ENCODE assay signal across 8 cellular contexts in genomic region chr15:43824302-43825246, GRCh38. TPM values are rescaled to one million over a fixed set of nuclear protein-coding genes. Genes with fewer than 3 reads are reported as not detected.
DNase-seq lines count a peak whose midpoint lies in the region; ATAC-seq, FAIRE-seq and TF ChIP-seq lines count a peak whose summit lies in the region.

Gene MFAP1, minus strand, starts transcription at chr15:43824690. Its CDS starts 121 bp downstream, at chr15:43824569.

- BruUV-seq in Caco-2 (replicated peaks; lab: Mats Ljungman, UMichigan) (TSS peak; percentile 77), OCI-LY7 (replicated peaks; lab: Mats Ljungman, UMichigan) (TSS peak; percentile 92), endothelial cell of umbilical vein (replicated peaks; lab: Mats Ljungman, UMichigan) (TSS peak; percentile 88)

- peak within 1 kb of the TSS; percentile 92 for H3K9ac ChIP-seq in endothelial cell of umbilical vein (replicated peaks; ENCODE audit: extremely low read depth, insufficient read depth, low read length)

- H4K20me1 ChIP-seq in OCI-LY7 (ENCODE audit: insufficient read depth, low read length) (peaks cover 9% of the 10 kb centered on the region; the same call in 1 of the 2 replicates), endothelial cell of umbilical vein (replicated peaks; ENCODE audit: control insufficient read depth, extremely low read depth, insufficient read depth, low read length) (no peaks in the 10 kb centered on the region)

- peak; percentile 61 for ATAC-seq in GM21515 (IDR thresholded peaks at IDR 0.05; ENCODE audit: unreplicated experiment)

- H3K9me1 ChIP-seq in endothelial cell of umbilical vein (replicated peaks; ENCODE audit: control insufficient read depth, extremely low read depth, insufficient read depth, low read length) = no peaks in the 10 kb centered on the region

- H3K36me3 ChIP-seq in Caco-2 (ENCODE audit: control insufficient read depth, insufficient read depth, low read length) (no peaks in the 10 kb centered on the region), OCI-LY7 (ENCODE audit: insufficient read depth, low read length) (peaks cover 54% of the 10 kb centered on the region), endothelial cell of umbilical vein (ENCODE audit: control insufficient read depth in 2 of 2, extremely low read depth in 1 of 2, insufficient read depth in 2 of 2, low read length in 2 of 2) (no peaks in the 10 kb centered on the region)

- peak within 1 kb of the TSS; percentile 92 for H3K27ac Mint-ChIP-seq in Caco-2 (ENCODE audit: unreplicated experiment)

- no peaks in the 10 kb centered on the region for H3K9me3 ChIP-seq in Caco-2
- no peaks in the 10 kb centered on the region; the same call in 1 of the 2 replicates for H3K9me3 ChIP-seq in OCI-LY7 (ENCODE audit: low read length)
- no peaks in the 10 kb centered on the region for H3K9me3 ChIP-seq in endothelial cell of umbilical vein (replicated peaks; ENCODE audit: control insufficient read depth, insufficient read depth, low read length)

- peak; percentile 97 for TF ChIP-seq POLR2A in endothelial cell of umbilical vein (IDR thresholded peaks at IDR 0.05; ENCODE audit: low read depth, low read length)

- H2AFZ ChIP-seq in OCI-LY7 (ENCODE audit: low read length) (peak within 1 kb of the TSS; percentile 35; the same call in 1 of the 2 replicates), endothelial cell of umbilical vein (ENCODE audit: low read depth, low read length) (peak within 1 kb of the TSS; percentile 52)

- no peaks in the 10 kb centered on the region for H3K9me2 ChIP-seq in OCI-LY7 (ENCODE audit: insufficient read depth, low read length)

- H3K27me3 Mint-ChIP-seq in Caco-2 (ENCODE audit: insufficient read depth, unreplicated experiment) = no peaks in the 10 kb centered on the region

- dilution Hi-C loops in endothelial cell of umbilical vein (cut with MboI; ENCODE audit: extremely low pct_ligation_motif_present, low sequenced_read_pairs) = no loop called here

- peak within 1 kb of the TSS; percentile 95 for H3K4me3 Mint-ChIP-seq in Caco-2 (ENCODE audit: unreplicated experiment)

- peaks cover 24% of the 10 kb centered on the region for H3K36me3 Mint-ChIP-seq in Caco-2 (ENCODE audit: insufficient read depth, unreplicated experiment)

- POLR2A ChIA-PET in Caco-2 (lab: Charles Lee) = interaction anchor here (0.5 to 1.4 kb wide), 9 partner anchors 9 to 1447 kb away, joined by 3 to 9 read pairs (median 4); partner anchors contain the start of genes CTDSPL2, HYPK, SERF2 and SERINC4
- POLR2A ChIA-PET in OCI-LY7 (lab: Charles Lee) = interaction anchor here (0.6 to 9.7 kb wide), 17 partner anchors 8 to 465 kb away, joined by 3 to 150 read pairs (median 4); partner anchors contain the start of genes ELL3, HYPK, SERF2 and SERINC4
- POLR2A ChIA-PET in endothelial cell of umbilical vein (lab: Charles Lee) = interaction anchor here (0.5 to 0.9 kb wide), 4 partner anchors 15 to 451 kb away, joined by 3 to 7 read pairs (median 4); partner anchors contain the start of genes HYPK and SERINC4

- H3K4me1 Mint-ChIP-seq in Caco-2 (ENCODE audit: low read depth, unreplicated experiment) = peaks cover 21% of the 10 kb centered on the region

- H3K79me2 ChIP-seq in OCI-LY7 (ENCODE audit: insufficient read depth, low read depth, low read length) (peaks cover 95% of the 10 kb centered on the region), endothelial cell of umbilical vein (ENCODE audit: control insufficient read depth, insufficient read depth, low read length) (peaks cover 64% of the 10 kb centered on the region)

- FAIRE-seq in endothelial cell of umbilical vein (lab: Jason Lieb, UNC) = peak; percentile 100

- TF ChIP-seq CTCF in Caco-2 (IDR thresholded peaks at IDR 0.05; ENCODE audit: insufficient read depth in 1 of 2, low read depth in 1 of 2, low read length in 1 of 2, severe bottlenecking in 1 of 2, unreplicated experiment in 1 of 2) = no peak
- TF ChIP-seq CTCF in OCI-LY7 (conservative IDR thresholded peaks at IDR 0.05; ENCODE audit: low read length) = no peak
- no peak for TF ChIP-seq CTCF in endothelial cell of umbilical vein (IDR thresholded peaks at IDR 0.05; ENCODE audit: extremely low read depth in 1 of 2, insufficient read depth in 1 of 2, low read depth in 1 of 2, low read length in 2 of 2)

- H3K4me2 ChIP-seq in OCI-LY7 (ENCODE audit: low read length) (peak within 1 kb of the TSS; percentile 73), endothelial cell of umbilical vein (ENCODE audit: insufficient read depth, low read length) (peak within 1 kb of the TSS; percentile 47)

- no peaks in the 10 kb centered on the region for H3K9me3 Mint-ChIP-seq in Caco-2 (ENCODE audit: unreplicated experiment)

- H3K4me3 ChIP-seq in Caco-2 (ENCODE audit: low read depth, low read length) (peak within 1 kb of the TSS; percentile 79), OCI-LY7 (ENCODE audit: low read depth, low read length, poor library complexity, severe bottlenecking) (peak within 1 kb of the TSS; percentile 94), endothelial cell of umbilical vein (replicated peaks in 1 of 3; ENCODE audit: insufficient read depth in 1 of 3, low read depth in 1 of 3, low read length in 3 of 3) (peak within 1 kb of the TSS; percentile 43 to 91 (median 86))

- H3K27ac ChIP-seq in OCI-LY7 (ENCODE audit: low read depth, low read length, poor library complexity, severe bottlenecking) (peak within 1 kb of the TSS; percentile 86), endothelial cell of umbilical vein (ENCODE audit: insufficient read depth, low read depth, low read length) (peak within 1 kb of the TSS; percentile 77)

- H3K27me3 ChIP-seq in Caco-2 (replicated peaks; ENCODE audit: control insufficient read depth, insufficient read depth, low read length) = no peaks in the 10 kb centered on the region
- no peaks in the 10 kb centered on the region for H3K27me3 ChIP-seq in endothelial cell of umbilical vein (ENCODE audit: control insufficient read depth in 2 of 2, insufficient read depth in 2 of 2, low read length in 2 of 2)

- DNase-seq in Caco-2 = peak; percentile 92 to 96
- DNase-seq in HuH-7.5 (ENCODE audit: low spot score) = peak; percentile 77
- peak; percentile 99 for DNase-seq in OCI-LY7 (ENCODE audit: low spot score)
- peak; percentile 83 for DNase-seq in activated T-cell treated with anti-CD3 and anti-CD28 coated beads for 1 hour (ENCODE audit: low read depth)
- DNase-seq in endothelial cell of umbilical vein (ENCODE audit: low read depth, low spot score) = peak; percentile 97
- DNase-seq in midbrain (lab: John Stamatoyannopoulos, UW) = peak; percentile 98
- peak; percentile 85 to 87 for DNase-seq in stimulated activated CD8-positive, alpha-beta memory T cell treated with anti-CD3 and anti-CD28 coated beads, Interleukin-2, amount 100 ng/mL, for 1 hour (ENCODE audit: low read depth in 2 of 2)

- CTCF ChIA-PET in Caco-2 (lab: Charles Lee) (no interaction called here), OCI-LY7 (lab: Charles Lee; ENCODE audit: unreplicated experiment) (interaction anchor here (1.0 kb wide), 1 partner anchor 16 kb away, joined by 3 read pairs; no protein-coding TSS in a partner anchor), endothelial cell of umbilical vein (lab: Charles Lee) (interaction anchor here (0.7 to 1.6 kb wide), 4 partner anchors 13 to 722 kb away, joined by 3 to 7 read pairs (median 3); no protein-coding TSS in a partner anchor)

- H3K4me1 ChIP-seq in Caco-2 (0 out of 2 replicates have a peak, but pooled peaks cover 6% of the 10 kb centered on the region), OCI-LY7 (ENCODE audit: insufficient read depth, low read length, poor library complexity, severe bottlenecking) (peaks cover 43% of the 10 kb centered on the region), endothelial cell of umbilical vein (ENCODE audit: control insufficient read depth, extremely low read depth, insufficient read depth, low read length) (peaks cover 22% of the 10 kb centered on the region)

- intact Hi-C loops in Caco-2 (cut with micrococcal nuclease; ENCODE audit: unreplicated experiment) = loop anchor here (2.0 kb wide), 1 partner anchor 24 kb away; the partner anchor contains the start of genes HYPK and SERINC4
- intact Hi-C loops in OCI-LY7 (cut with micrococcal nuclease; ENCODE audit: unreplicated experiment) = loop anchor here (1.0 kb wide), 2 partner anchors 15 to 35 kb away; no protein-coding TSS in a partner anchor
- intact Hi-C loops in endothelial cell of umbilical vein (cut with micrococcal nuclease) = loop anchor here (1.0 kb wide), 1 partner anchor 32 kb away; the partner anchor contains the start of gene SERF2

TF ChIP-seq in endothelial cell of umbilical vein, 7 proteins besides CTCF, POLR2A, EP300 and RAD21:
- TF ChIP-seq MYC (IDR thresholded peaks at IDR 0.05; ENCODE audit: low read depth, low read length) (no peak), FOS (IDR thresholded peaks at IDR 0.05; ENCODE audit: borderline replicate concordance, insufficient read depth, low read length) (no peak), GATA2 (IDR thresholded peaks at IDR 0.05; ENCODE audit: insufficient read depth, insufficient read length, low read depth, low read length) (no peak), EZH2 (IDR thresholded peaks at IDR 0.05; ENCODE audit: borderline replicate concordance, low read depth, low read length, severe bottlenecking) (no peak), POLR2AphosphoS5 (IDR thresholded peaks at IDR 0.05; ENCODE audit: insufficient read depth, low read depth, low read length) (peak; percentile 96), JUN (IDR thresholded peaks at IDR 0.05; ENCODE audit: borderline replicate concordance, insufficient read depth, insufficient read length, low read depth) (no peak), MAX (IDR thresholded peaks at IDR 0.05; ENCODE audit: insufficient read depth, insufficient read length) (peak; percentile 80)

RNA-seq across cellular contexts. Expression of gene MFAP1, which starts in this region (rescaled TPM):
- total RNA-seq in Caco-2 (2022) (37.1 and 37.4 TPM in 2 replicates), OCI-LY7 (2022) (57.2 and 72.1 TPM in 2 replicates), endothelial cell of umbilical vein (29.3 and 30.5 TPM in 2 replicates)
- 25.3 and 43.4 TPM in 2 replicates for total RNA-seq in OCI-LY7 (2014; rRNA removed; shearing (Covaris generic))
- 11.5 and 12.9 TPM in 2 replicates for polyA plus RNA-seq in endothelial cell of umbilical vein
- 14.6 and 16.7 TPM in 2 replicates for polyA plus RNA-seq in endothelial cell of umbilical vein (2011; cell fraction: cytosol; rRNA removed)
- 22.2 and 23.1 TPM in 2 replicates for polyA plus RNA-seq in endothelial cell of umbilical vein (2011; cell fraction: nucleus; rRNA removed)
- polyA plus RNA-seq in endothelial cell of umbilical vein (2012) = 27.9 and 35.6 TPM in 2 replicates
- polyA minus RNA-seq in endothelial cell of umbilical vein = 12.4 and 13.4 TPM in 2 replicates
- polyA minus RNA-seq in endothelial cell of umbilical vein (2011; cell fraction: cytosol; rRNA and poly(A)+ RNA removed) = 23.7 TPM
- polyA minus RNA-seq in endothelial cell of umbilical vein (2011; cell fraction: nucleus; rRNA and poly(A)+ RNA removed) = 10.2 and 13.2 TPM in 2 replicates

Comparison
In these comparisons a context has a peak if more than half of its experiments do, and no peak if none do; other contexts are left out.
1. Peak in every context shown above with its lines: DNase-seq, ATAC-seq, H3K4me3 ChIP-seq and H3K27ac ChIP-seq.